In genomic region chr6:142942805-142943227, GRCh38 we compare ENCODE assay signal across 8 cellular contexts. TPM values are rescaled to one million over a fixed set of nuclear protein-coding genes. Genes with fewer than 3 reads are reported as not detected.
DNase-seq lines count a peak whose midpoint lies in the region; ATAC-seq, FAIRE-seq and TF ChIP-seq lines count a peak whose summit lies in the region.

No MANE protein-coding gene starts in this region.

- peak overlapping the region; percentile 76; the same call in 2 of the 3 replicates for H3K4me2 ChIP-seq in A549
- H3K4me2 ChIP-seq in PC-9 = peak overlapping the region; percentile 93

- H3K27me3 ChIP-seq in PC-9 (ENCODE audit: insufficient read depth, low read depth) = no peaks in the 10 kb centered on the region

- TF ChIP-seq CTCF in A549 (IDR thresholded peaks at IDR 0.05) (peak; percentile 16; the same call in 1 of the 3 replicates), PC-9 (conservative IDR thresholded peaks at IDR 0.05) (peak; percentile 73)

- TF ChIP-seq POLR2A in A549 (IDR thresholded peaks at IDR 0.05; ENCODE audit: low read length) = no peak

- peaks cover 65% of the 10 kb centered on the region for H3K79me2 ChIP-seq in PC-9 (ENCODE audit: low read depth)

- H3K4me3 ChIP-seq in A549 = no peak overlapping the region
- no peak overlapping the region for H3K4me3 ChIP-seq in PC-9

- peak overlapping the region; percentile 99 to 100 for H3K27ac Mint-ChIP-seq in effector memory CD8-positive, alpha-beta T cell

- H3K36me3 Mint-ChIP-seq in effector memory CD8-positive, alpha-beta T cell (ENCODE audit: insufficient read depth) = peaks cover 50% of the 10 kb centered on the region

- no peaks in the 10 kb centered on the region for H3K9me3 Mint-ChIP-seq in effector memory CD8-positive, alpha-beta T cell

- intact Hi-C loops in PC-9 (cut with micrococcal nuclease; ENCODE audit: unreplicated experiment) = loop anchor here (10.0 kb wide), 1 partner anchor 732 kb away; the partner anchor contains the start of gene PHACTR2

- no peaks in the 10 kb centered on the region for H3K27me3 Mint-ChIP-seq in effector memory CD8-positive, alpha-beta T cell

- DNase-seq in A549 (ENCODE audit: low read depth in 1 of 2, low spot score in 1 of 2) = peak; percentile 34 to 46
- DNase-seq in GF-D8 (lab: John Stamatoyannopoulos, UW) = peak; percentile 19
- peak in 1 of 2 experiments; percentile 42 for DNase-seq in PC-9
- DNase-seq in effector memory CD8-positive, alpha-beta T cell = no peak
- DNase-seq in pons (ENCODE audit: low spot score) = peak; percentile 57
- no peak for DNase-seq in stimulated activated naive CD4-positive, alpha-beta T cell treated with Interleukin-2 at 50 U/mL for 16 hours (lab: John Stamatoyannopoulos, UW)

- no peak for FAIRE-seq in A549 (lab: Jason Lieb, UNC)

- no peak overlapping the region for H2AFZ ChIP-seq in PC-9

- H4K20me1 ChIP-seq in PC-9 (ENCODE audit: insufficient read depth) = no peaks in the 10 kb centered on the region; the same call in 1 of the 2 replicates

- H3K4me1 Mint-ChIP-seq in effector memory CD8-positive, alpha-beta T cell (ENCODE audit: low read depth in 2 of 2) = peaks cover 44 to 64% of the 10 kb centered on the region in 2 donors

- ATAC-seq in A549 (no peak), GM19455 (IDR thresholded peaks at IDR 0.05; ENCODE audit: unreplicated experiment) (no peak), GM19463 (IDR thresholded peaks at IDR 0.05; ENCODE audit: unreplicated experiment) (no peak)
- no peak for ATAC-seq in effector memory CD8-positive, alpha-beta T cell (replicated peaks)

- TF ChIP-seq EP300 in A549 (IDR thresholded peaks at IDR 0.05) = no peak

- peak in 1 of 2 experiments; percentile 6; a peak in 1 of 5 replicates for TF ChIP-seq RAD21 in A549 (conservative IDR thresholded peaks at IDR 0.05 in 1 of 2, IDR thresholded peaks at IDR 0.05 in 1 of 2)

- H3K4me1 ChIP-seq in A549 (peaks cover 18% of the 10 kb centered on the region), PC-9 (replicated peaks; ENCODE audit: insufficient read depth) (peaks cover 26% of the 10 kb centered on the region)

- peaks cover 7% of the 10 kb centered on the region; the same call in 1 of the 2 replicates for H3F3A ChIP-seq in PC-9 (ENCODE audit: insufficient read depth, low read depth)

- no TSS peak for BruUV-seq in PC-9 (replicated peaks; lab: Mats Ljungman, UMichigan)

- no peaks in the 10 kb centered on the region for H3K9me2 ChIP-seq in PC-9 (ENCODE audit: insufficient read depth)

- WGBS in A549 (ENCODE audit: missing lambda C conversion rate) = 26% methylated on average over 3 of the region's 3 CpGs

- no peak overlapping the region for H3K27ac ChIP-seq in A549
- no peak overlapping the region for H3K27ac ChIP-seq in PC-9

- H3K36me3 ChIP-seq in PC-9 (ENCODE audit: low read depth) = no peaks in the 10 kb centered on the region

- POLR2A ChIA-PET in A549 (lab: Yijun Ruan, JAX) = interaction anchor here (1.1 to 1.2 kb wide), 2 partner anchors 16 to 57 kb away, joined by 3 to 4 read pairs; no protein-coding TSS in a partner anchor
- POLR2A ChIA-PET in PC-9 (lab: Charles Lee; ENCODE audit: unreplicated experiment) = no interaction called here

- no peaks in the 10 kb centered on the region for H3K9me3 ChIP-seq in A549
- H3K9me3 ChIP-seq in PC-9 (ENCODE audit: insufficient read depth, low read depth) = no peaks in the 10 kb centered on the region

- peak overlapping the region; percentile 92 to 98 for H3K4me3 Mint-ChIP-seq in effector memory CD8-positive, alpha-beta T cell

- CTCF ChIA-PET in A549 (lab: Yijun Ruan, JAX) (interaction anchor here (0.7 to 0.9 kb wide), 2 partner anchors 51 to 84 kb away, joined by 3 read pairs; no protein-coding TSS in a partner anchor), PC-9 (lab: Charles Lee) (interaction anchor here (1.6 kb wide), 1 partner anchor 57 kb away, joined by 4 read pairs; no protein-coding TSS in a partner anchor)

TF ChIP-seq in A549, 52 proteins besides CTCF, POLR2A, EP300 and RAD21 (continues in another document):
- TF ChIP-seq RNF2 (IDR thresholded peaks at IDR 0.05; ENCODE audit: borderline replicate concordance, low read depth) (no peak), ZSCAN20 (CRISPR knock-in tag; IDR thresholded peaks at IDR 0.05) (no peak), FOXS1 (CRISPR knock-in tag; IDR thresholded peaks at IDR 0.05) (no peak), ZC3H11A (IDR thresholded peaks at IDR 0.05) (no peak), KDM5A (IDR thresholded peaks at IDR 0.05) (no peak), EHMT2 (IDR thresholded peaks at IDR 0.05; ENCODE audit: low read depth) (no peak), POLR2AphosphoS2 (conservative IDR thresholded peaks at IDR 0.05; ENCODE audit: low read length) (no peak), BCL3 (IDR thresholded peaks at IDR 0.05) (no peak), ATOH8 (CRISPR knock-in tag; IDR thresholded peaks at IDR 0.05; ENCODE audit: low read depth) (no peak), HMGXB4 (CRISPR knock-in tag; IDR thresholded peaks at IDR 0.05; ENCODE audit: borderline replicate concordance) (no peak), GATA3 (IDR thresholded peaks at IDR 0.05; ENCODE audit: borderline replicate concordance) (no peak), MAFK (IDR thresholded peaks at IDR 0.05; ENCODE audit: partially characterized antibody) (no peak), ELK1 (IDR thresholded peaks at IDR 0.05; ENCODE audit: low read depth, low read length) (no peak), FOSB (CRISPR knock-in tag; IDR thresholded peaks at IDR 0.05) (no peak)

RNA-seq across cellular contexts. Expression of gene HIVEP2, which starts 2.2 kb away (rescaled TPM):
- 2.6 and 5.1 TPM in 2 replicates for polyA plus RNA-seq in A549 (2011; rRNA removed)
- polyA plus RNA-seq in A549 (2012; cell fraction: cytosol; rRNA removed) = 0.54 and 0.78 TPM in 2 replicates
- 0.94 and 1.3 TPM in 2 replicates for polyA plus RNA-seq in A549 (2012; cell fraction: nucleus; rRNA removed)
- 1.8 to 2.3 TPM (median 2.2 TPM) in 3 replicates for polyA plus RNA-seq in A549 (2017; fragmentation: RNase III; extraction: RNeasy Plus Mini Kit Qiagen cat#74134 plus additional on column Dnase treatment)
- 7.3 and 7.7 TPM in 2 replicates for polyA minus RNA-seq in A549 (2011; rRNA and poly(A)+ RNA removed)
- 10.3 and 12.4 TPM in 2 replicates for total RNA-seq in PC-9 (2021)

Comparison
In these comparisons a context has a peak if more than half of its experiments do, and no peak if none do; other contexts are left out.
1. DNase-seq: peak in A549 (2 of 2), GF-D8 (single experiment) and pons (single experiment); none in effector memory CD8-positive, alpha-beta T cell (0 of 3) and stimulated activated naive CD4-positive, alpha-beta T cell treated with Interleukin-2 at 50 U/mL for 16 hours (single experiment).